9 cellular contexts compared by ENCODE assay signal in the genomic region with DNA sequence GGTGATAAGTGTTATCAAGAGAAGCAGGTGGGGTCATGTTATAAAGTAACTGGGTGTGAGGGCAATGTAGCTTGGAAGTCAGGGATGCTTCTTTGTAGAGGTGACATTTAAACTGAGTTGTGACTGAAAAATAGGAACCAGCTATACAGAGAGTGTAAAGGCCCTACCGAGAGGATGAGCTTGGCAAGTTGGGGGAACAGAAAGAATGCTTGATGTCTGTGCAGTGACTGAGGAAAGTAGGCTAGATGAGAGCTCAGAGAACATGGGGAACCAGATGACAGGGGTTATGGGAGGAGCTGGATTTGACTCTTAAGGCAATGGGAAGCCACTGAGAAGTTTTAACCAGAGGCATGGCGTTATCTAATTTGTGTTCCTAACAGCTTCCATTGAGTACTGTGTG.
DNase-seq lines count a peak whose midpoint lies in the region; ATAC-seq and TF ChIP-seq lines count a peak whose summit lies in the region.
"Had no signal": no experiment of that assay in that cellular context is flagged by ENCODE, and none has a peak within 500 bp of the region (broad histone marks: within the 10 kb centered on the region; RNA-seq: fewer than 3 reads in every experiment).

No MANE protein-coding gene starts in this region.

- no peak for DNase-seq in activated CD4-positive, alpha-beta T cell treated with anti-CD3 and anti-CD28 coated beads, Interleukin-2, amount 10 ng/mL, durations not matched to agents 24 days and 14 days
- no peak for DNase-seq in activated CD4-positive, alpha-beta T cell treated with anti-CD3 and anti-CD28 coated beads, Interleukin-2, amount 50 U/mL, for 48 hours
- DNase-seq in esophagus squamous epithelium (lab: John Stamatoyannopoulos, UW) (no peak), omental fat pad (ENCODE audit: low spot score) (no peak), GM19238 (ENCODE audit: insufficient read length, low spot score) (no peak), glutamatergic neuron (no peak)
- no peak for DNase-seq in stimulated activated naive CD8-positive, alpha-beta T cell treated with anti-CD3 and anti-CD28 coated beads, Interleukin-15, amount 100 ng/mL, for 72 hours
- DNase-seq: NCI-H226 had no signal

- 44 to 88% methylated on average over 2 of the region's 2 CpGs for WGBS in esophagus squamous epithelium, 2 donors

- TF ChIP-seq CTCF in VCaP (conservative IDR thresholded peaks at IDR 0.05) (no peak), esophagus squamous epithelium (IDR thresholded peaks at IDR 0.05) (no peak), omental fat pad (IDR thresholded peaks at IDR 0.05) (no peak), glutamatergic neuron (IDR thresholded peaks at IDR 0.05; ENCODE audit: partially characterized antibody, unreplicated experiment) (no peak)

- peak overlapping the region; percentile 67 for H3K4me3 Mint-ChIP-seq in activated CD4-positive, alpha-beta T cell treated with anti-CD3 and anti-CD28 coated beads, Interleukin-2, amount 10 ng/mL, durations not matched to agents 24 days and 14 days
- peak overlapping the region; percentile 67 to 82 for H3K4me3 Mint-ChIP-seq in stimulated activated naive CD8-positive, alpha-beta T cell treated with anti-CD3 and anti-CD28 coated beads, Interleukin-15, amount 100 ng/mL, for 72 hours
- H3K4me3 Mint-ChIP-seq in glutamatergic neuron (ENCODE audit: unreplicated experiment) = no peak overlapping the region

- intact Hi-C loops in activated CD4-positive, alpha-beta T cell treated with anti-CD3 and anti-CD28 coated beads, Interleukin-2, amount 10 ng/mL, durations not matched to agents 24 days and 14 days (cut with micrococcal nuclease) = loop anchor here (1.0 to 10.0 kb wide), 7 partner anchors 11 to 1910 kb away; a partner anchor contains a TSS
- intact Hi-C loops in esophagus squamous epithelium (cut with DNase I) = no loop called here

- H3K4me3 ChIP-seq in esophagus squamous epithelium = no peak overlapping the region

- H3K4me1 Mint-ChIP-seq in activated CD4-positive, alpha-beta T cell treated with anti-CD3 and anti-CD28 coated beads, Interleukin-2, amount 10 ng/mL, durations not matched to agents 24 days and 14 days = peaks cover 87% of the 10 kb centered on the region
- peaks cover 90% of the 10 kb centered on the region for H3K4me1 Mint-ChIP-seq in stimulated activated naive CD8-positive, alpha-beta T cell treated with anti-CD3 and anti-CD28 coated beads, Interleukin-15, amount 100 ng/mL, for 72 hours
- no peaks in the 10 kb centered on the region for H3K4me1 Mint-ChIP-seq in glutamatergic neuron (ENCODE audit: low read depth, unreplicated experiment)

- H3K4me1 ChIP-seq in esophagus squamous epithelium = peaks cover 0 to 59% (median 12%) of the 10 kb centered on the region in 3 donors

- no peaks in the 10 kb centered on the region for H3K27me3 Mint-ChIP-seq in activated CD4-positive, alpha-beta T cell treated with anti-CD3 and anti-CD28 coated beads, Interleukin-2, amount 10 ng/mL, durations not matched to agents 24 days and 14 days
- no peaks in the 10 kb centered on the region for H3K27me3 Mint-ChIP-seq in stimulated activated naive CD8-positive, alpha-beta T cell treated with anti-CD3 and anti-CD28 coated beads, Interleukin-15, amount 100 ng/mL, for 72 hours
- H3K27me3 Mint-ChIP-seq in glutamatergic neuron (ENCODE audit: unreplicated experiment) = no peaks in the 10 kb centered on the region

- no peaks in the 10 kb centered on the region for H3K27me3 ChIP-seq in esophagus squamous epithelium

- no peaks in the 10 kb centered on the region for H3K9me3 ChIP-seq in esophagus squamous epithelium

- ATAC-seq in stimulated activated naive CD8-positive, alpha-beta T cell treated with anti-CD3 and anti-CD28 coated beads, Interleukin-15, amount 100 ng/mL, for 72 hours = no peak
- no peak for ATAC-seq in omental fat pad (ENCODE audit: low FRiP score)

- H3K9me3 Mint-ChIP-seq in activated CD4-positive, alpha-beta T cell treated with anti-CD3 and anti-CD28 coated beads, Interleukin-2, amount 10 ng/mL, durations not matched to agents 24 days and 14 days = no peaks in the 10 kb centered on the region
- H3K9me3 Mint-ChIP-seq in stimulated activated naive CD8-positive, alpha-beta T cell treated with anti-CD3 and anti-CD28 coated beads, Interleukin-15, amount 100 ng/mL, for 72 hours = no peaks in the 10 kb centered on the region
- no peaks in the 10 kb centered on the region for H3K9me3 Mint-ChIP-seq in glutamatergic neuron (ENCODE audit: unreplicated experiment)

- H3K27ac ChIP-seq in VCaP = peak overlapping the region; percentile 90
- peak overlapping the region; percentile 24 to 86 (median 70) for H3K27ac ChIP-seq in esophagus squamous epithelium

- peaks cover 80% of the 10 kb centered on the region for H3K36me3 Mint-ChIP-seq in activated CD4-positive, alpha-beta T cell treated with anti-CD3 and anti-CD28 coated beads, Interleukin-2, amount 10 ng/mL, durations not matched to agents 24 days and 14 days (ENCODE audit: low read depth)
- H3K36me3 Mint-ChIP-seq in glutamatergic neuron (ENCODE audit: unreplicated experiment) = no peaks in the 10 kb centered on the region

- no peak for TF ChIP-seq POLR2A in esophagus squamous epithelium (IDR thresholded peaks at IDR 0.05)

- H3K36me3 ChIP-seq in esophagus squamous epithelium = no peaks in the 10 kb centered on the region

- peak overlapping the region; percentile 100 for H3K27ac Mint-ChIP-seq in activated CD4-positive, alpha-beta T cell treated with anti-CD3 and anti-CD28 coated beads, Interleukin-2, amount 10 ng/mL, durations not matched to agents 24 days and 14 days
- peak overlapping the region; percentile 99 to 100 for H3K27ac Mint-ChIP-seq in stimulated activated naive CD8-positive, alpha-beta T cell treated with anti-CD3 and anti-CD28 coated beads, Interleukin-15, amount 100 ng/mL, for 72 hours
- H3K27ac Mint-ChIP-seq in glutamatergic neuron (ENCODE audit: unreplicated experiment) = no peak overlapping the region
